Comparison of ENCODE assay signal across 8 cellular contexts in the genomic region with DNA sequence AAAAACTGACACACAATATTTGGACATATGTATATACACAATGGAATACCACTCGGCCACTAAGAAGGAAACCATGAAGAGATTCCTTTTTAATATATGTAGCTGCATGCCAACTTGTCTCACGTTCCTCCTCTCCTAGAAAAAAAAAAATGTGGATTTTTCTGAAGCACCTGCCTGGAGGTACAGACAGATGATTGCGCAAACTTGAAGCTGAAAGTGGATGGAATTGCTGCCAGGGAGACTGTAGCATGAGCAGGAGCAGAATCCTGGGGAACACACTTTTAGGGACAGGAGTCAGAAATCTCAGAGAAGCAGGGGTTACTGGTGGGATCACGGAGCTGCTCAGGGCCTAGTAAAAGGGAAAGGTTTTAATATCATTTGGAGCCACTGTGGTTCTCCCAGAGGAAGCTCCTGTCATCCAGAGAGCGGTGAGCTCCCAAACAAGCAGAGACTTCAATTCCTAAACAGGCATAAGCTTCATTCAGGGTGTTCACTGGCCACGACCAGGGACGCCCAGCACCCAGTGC. TPM values are rescaled to one million over a fixed set of nuclear protein-coding genes. Genes with fewer than 3 reads are reported as not detected.
DNase-seq lines count a peak whose midpoint lies in the region; ATAC-seq, FAIRE-seq and TF ChIP-seq lines count a peak whose summit lies in the region.

No MANE protein-coding gene starts in this region.

- TF ChIP-seq RAD21 in A549 (conservative IDR thresholded peaks at IDR 0.05 in 1 of 2, IDR thresholded peaks at IDR 0.05 in 1 of 2) = no peak

- no peak for FAIRE-seq in A549 (lab: Jason Lieb, UNC)

- H3K4me1 Mint-ChIP-seq in HFFc6 (ENCODE audit: low read depth) = peaks cover 25% of the 10 kb centered on the region
- H3K4me1 Mint-ChIP-seq in brain = peaks cover 6% of the 10 kb centered on the region
- H3K4me1 Mint-ChIP-seq in mesothelial cell of epicardium = peaks cover 16% of the 10 kb centered on the region

- CTCF ChIA-PET in A549 (lab: Yijun Ruan, JAX) = interaction anchor here (0.5 to 13.9 kb wide), 33 partner anchors 8 to 1452 kb away, joined by 3 to 260 read pairs (median 7); partner anchors contain the start of gene EMX1

- H3K27ac Mint-ChIP-seq in HFFc6 (peak overlapping the region; percentile 12; the same call in 1 of the 2 replicates), brain (peak overlapping the region in 1 of 5 experiments; percentile 30), mesothelial cell of epicardium (peak overlapping the region; percentile 57)

- no peaks in the 10 kb centered on the region for H3K9me3 ChIP-seq in A549

- TF ChIP-seq EP300 in A549 (IDR thresholded peaks at IDR 0.05) = no peak

- POLR2A ChIA-PET in A549 (lab: Yijun Ruan, JAX) = interaction anchor here (1.2 kb wide), 1 partner anchor 348 kb away, joined by 3 read pairs; the partner anchor contains the start of gene CCT7

- H3K36me3 Mint-ChIP-seq in HFFc6 (ENCODE audit: low read depth) = no peaks in the 10 kb centered on the region
- H3K36me3 Mint-ChIP-seq in brain = no peaks in the 10 kb centered on the region
- H3K36me3 Mint-ChIP-seq in mesothelial cell of epicardium = peaks cover 5% of the 10 kb centered on the region

- peak overlapping the region; percentile 97 for H3K4me2 ChIP-seq in A549

- 59% methylated on average over 7 of the region's 7 CpGs for WGBS in A549 (ENCODE audit: missing lambda C conversion rate)

- peaks cover 5% of the 10 kb centered on the region for H3K27me3 Mint-ChIP-seq in HFFc6 (ENCODE audit: insufficient read depth)
- H3K27me3 Mint-ChIP-seq in brain = peaks cover 54% of the 10 kb centered on the region
- H3K27me3 Mint-ChIP-seq in mesothelial cell of epicardium (ENCODE audit: low read depth) = peaks cover 31% of the 10 kb centered on the region

- peak overlapping the region; percentile 92 to 96 for H3K27ac ChIP-seq in A549

- H3K4me3 Mint-ChIP-seq in HFFc6 (peak overlapping the region; percentile 82), brain (peak overlapping the region; percentile 82 to 87 (median 84)), mesothelial cell of epicardium (peak overlapping the region; percentile 79)

- TF ChIP-seq CTCF in A549 (IDR thresholded peaks at IDR 0.05) (no peak), HFFc6 (IDR thresholded peaks at IDR 0.05) (no peak), brain (conservative IDR thresholded peaks at IDR 0.05) (no peak), mesothelial cell of epicardium (IDR thresholded peaks at IDR 0.05; ENCODE audit: unreplicated experiment) (no peak)

- no peak for ATAC-seq in A549
- no peak for ATAC-seq in GM19395 (IDR thresholded peaks at IDR 0.05; ENCODE audit: unreplicated experiment)
- no peak for ATAC-seq in HG02759 (IDR thresholded peaks at IDR 0.05; ENCODE audit: unreplicated experiment)

- DNase-seq in A549 (ENCODE audit: low read depth in 1 of 2, low spot score in 1 of 2) = no peak
- no peak for DNase-seq in HFFc6
- DNase-seq in mesothelial cell of epicardium (ENCODE audit: low spot score in 2 of 2, unreplicated experiment in 2 of 2) = no peak
- no peak for DNase-seq in NCI-H1048 (lab: John Stamatoyannopoulos, UW)
- DNase-seq in activated CD8-positive, alpha-beta memory T cell treated with anti-CD3 and anti-CD28 coated beads for 24 hours = no peak

- H3K4me3 ChIP-seq in A549 = peak overlapping the region; percentile 77

- H3K9me3 Mint-ChIP-seq in HFFc6 (no peaks in the 10 kb centered on the region), brain (peaks cover 0 to 11% (median 0%) of the 10 kb centered on the region in 5 experiments), mesothelial cell of epicardium (no peaks in the 10 kb centered on the region)

- peaks cover 22% of the 10 kb centered on the region for H3K4me1 ChIP-seq in A549

- no peak for TF ChIP-seq POLR2A in A549 (IDR thresholded peaks at IDR 0.05; ENCODE audit: low read length)

TF ChIP-seq in A549, 52 proteins besides CTCF, POLR2A, EP300 and RAD21:
- TF ChIP-seq GATA3 (IDR thresholded peaks at IDR 0.05; ENCODE audit: borderline replicate concordance) (no peak), CEBPB (IDR thresholded peaks at IDR 0.05) (peak; percentile 83 to 96), JUNB (IDR thresholded peaks at IDR 0.05) (no peak), ZNF302 (CRISPR knock-in tag; IDR thresholded peaks at IDR 0.05) (no peak), HEYL (CRISPR knock-in tag; IDR thresholded peaks at IDR 0.05) (no peak)

RNA-seq across cellular contexts. Expression of gene SPR, which starts 0.6 kb away (rescaled TPM):
- 88.5 and 99.3 TPM in 2 replicates for polyA plus RNA-seq in A549 (2011; rRNA removed)
- polyA plus RNA-seq in A549 (2012; cell fraction: cytosol; rRNA removed) = 128 and 139 TPM in 2 replicates
- 81.5 and 86.8 TPM in 2 replicates for polyA plus RNA-seq in A549 (2012; cell fraction: nucleus; rRNA removed)
- 118 to 141 TPM (median 138 TPM) in 3 replicates for polyA plus RNA-seq in A549 (2017; fragmentation: RNase III; extraction: RNeasy Plus Mini Kit Qiagen cat#74134 plus additional on column Dnase treatment)
- polyA minus RNA-seq in A549 (2011; rRNA and poly(A)+ RNA removed) = 50.9 and 53.4 TPM in 2 replicates
- 10 to 100 TPM; 17.0 to 21.6 (median 19.0) TPM for total RNA-seq in HFFc6 (2021; fragmentation: NEBNext Ultra II Directional; extraction: Animal tissue kit (Norgen Biotek cat#: 25700))
- polyA plus RNA-seq in brain (ENCODE audit: insufficient read depth, low read depth, low replicate concordance) = 7.1 TPM
- total RNA-seq in mesothelial cell of epicardium = 11.4 to 13.8 TPM (median 12.5 TPM) in 3 replicates

RNA-seq across cellular contexts. Expression of gene EMX1, which starts 30.8 kb away (rescaled TPM):
- polyA plus RNA-seq in A549 (2011; rRNA removed) = not detected in 2 replicates
- polyA plus RNA-seq in A549 (2012; cell fraction: cytosol; rRNA removed) = 0.04 and 0.08 TPM in 2 replicates
- polyA plus RNA-seq in A549 (2012; cell fraction: nucleus; rRNA removed) = 0.04 TPM in 2 replicates
- polyA plus RNA-seq in A549 (2017; fragmentation: RNase III; extraction: RNeasy Plus Mini Kit Qiagen cat#74134 plus additional on column Dnase treatment) = 0.05 TPM in 1 of 3 replicates, not detected in the others
- polyA minus RNA-seq in A549 (2011; rRNA and poly(A)+ RNA removed) = not detected in 2 replicates
- not detected for total RNA-seq in HFFc6 (2021; fragmentation: NEBNext Ultra II Directional; extraction: Animal tissue kit (Norgen Biotek cat#: 25700))
- 9.1 TPM for polyA plus RNA-seq in brain (ENCODE audit: insufficient read depth, low read depth, low replicate concordance)
- 0.09 TPM in 2 of 3 replicates, not detected in the other for total RNA-seq in mesothelial cell of epicardium
